1 cellular context compared by ENCODE assay signal in the genomic region with DNA sequence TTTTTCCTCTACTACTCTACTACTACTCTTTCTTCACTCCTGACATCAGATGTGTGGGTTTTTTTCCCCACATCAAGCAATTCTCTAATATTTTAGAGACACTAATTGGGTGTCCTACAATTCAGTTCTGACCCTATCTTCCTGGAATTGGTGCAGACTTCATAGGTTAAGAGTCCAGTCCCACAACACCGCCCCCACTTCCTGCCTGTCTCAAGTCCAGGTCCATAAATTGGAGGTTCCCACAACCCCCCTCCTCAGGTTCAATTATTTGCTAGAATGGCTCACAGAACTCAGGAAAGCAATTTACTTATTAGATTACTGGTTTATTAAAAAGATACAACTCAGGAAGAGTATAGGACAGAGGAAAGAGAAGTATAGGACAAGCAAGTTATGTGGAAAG.
TF ChIP-seq lines count a peak whose summit lies in the region.

No MANE protein-coding gene starts in this region.

TF ChIP-seq in HepG2, 621 proteins besides CTCF, POLR2A, EP300 and RAD21 (continued from another document):
- TF ChIP-seq, protein P1, sequence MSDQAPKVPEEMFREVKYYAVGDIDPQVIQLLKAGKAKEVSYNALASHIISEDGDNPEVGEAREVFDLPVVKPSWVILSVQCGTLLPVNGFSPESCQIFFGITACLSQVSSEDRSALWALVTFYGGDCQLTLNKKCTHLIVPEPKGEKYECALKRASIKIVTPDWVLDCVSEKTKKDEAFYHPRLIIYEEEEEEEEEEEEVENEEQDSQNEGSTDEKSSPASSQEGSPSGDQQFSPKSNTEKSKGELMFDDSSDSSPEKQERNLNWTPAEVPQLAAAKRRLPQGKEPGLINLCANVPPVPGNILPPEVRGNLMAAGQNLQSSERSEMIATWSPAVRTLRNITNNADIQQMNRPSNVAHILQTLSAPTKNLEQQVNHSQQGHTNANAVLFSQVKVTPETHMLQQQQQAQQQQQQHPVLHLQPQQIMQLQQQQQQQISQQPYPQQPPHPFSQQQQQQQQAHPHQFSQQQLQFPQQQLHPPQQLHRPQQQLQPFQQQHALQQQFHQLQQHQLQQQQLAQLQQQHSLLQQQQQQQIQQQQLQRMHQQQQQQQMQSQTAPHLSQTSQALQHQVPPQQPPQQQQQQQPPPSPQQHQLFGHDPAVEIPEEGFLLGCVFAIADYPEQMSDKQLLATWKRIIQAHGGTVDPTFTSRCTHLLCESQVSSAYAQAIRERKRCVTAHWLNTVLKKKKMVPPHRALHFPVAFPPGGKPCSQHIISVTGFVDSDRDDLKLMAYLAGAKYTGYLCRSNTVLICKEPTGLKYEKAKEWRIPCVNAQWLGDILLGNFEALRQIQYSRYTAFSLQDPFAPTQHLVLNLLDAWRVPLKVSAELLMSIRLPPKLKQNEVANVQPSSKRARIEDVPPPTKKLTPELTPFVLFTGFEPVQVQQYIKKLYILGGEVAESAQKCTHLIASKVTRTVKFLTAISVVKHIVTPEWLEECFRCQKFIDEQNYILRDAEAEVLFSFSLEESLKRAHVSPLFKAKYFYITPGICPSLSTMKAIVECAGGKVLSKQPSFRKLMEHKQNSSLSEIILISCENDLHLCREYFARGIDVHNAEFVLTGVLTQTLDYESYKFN (CRISPR knock-in tag; conservative IDR thresholded peaks at IDR 0.05): 0 out of 2 replicates have a peak, but pooled peaks have one; percentile 15
- no peak for TF ChIP-seq NFYC (CRISPR knock-in tag; IDR thresholded peaks at IDR 0.05)
- TF ChIP-seq, protein P2, sequence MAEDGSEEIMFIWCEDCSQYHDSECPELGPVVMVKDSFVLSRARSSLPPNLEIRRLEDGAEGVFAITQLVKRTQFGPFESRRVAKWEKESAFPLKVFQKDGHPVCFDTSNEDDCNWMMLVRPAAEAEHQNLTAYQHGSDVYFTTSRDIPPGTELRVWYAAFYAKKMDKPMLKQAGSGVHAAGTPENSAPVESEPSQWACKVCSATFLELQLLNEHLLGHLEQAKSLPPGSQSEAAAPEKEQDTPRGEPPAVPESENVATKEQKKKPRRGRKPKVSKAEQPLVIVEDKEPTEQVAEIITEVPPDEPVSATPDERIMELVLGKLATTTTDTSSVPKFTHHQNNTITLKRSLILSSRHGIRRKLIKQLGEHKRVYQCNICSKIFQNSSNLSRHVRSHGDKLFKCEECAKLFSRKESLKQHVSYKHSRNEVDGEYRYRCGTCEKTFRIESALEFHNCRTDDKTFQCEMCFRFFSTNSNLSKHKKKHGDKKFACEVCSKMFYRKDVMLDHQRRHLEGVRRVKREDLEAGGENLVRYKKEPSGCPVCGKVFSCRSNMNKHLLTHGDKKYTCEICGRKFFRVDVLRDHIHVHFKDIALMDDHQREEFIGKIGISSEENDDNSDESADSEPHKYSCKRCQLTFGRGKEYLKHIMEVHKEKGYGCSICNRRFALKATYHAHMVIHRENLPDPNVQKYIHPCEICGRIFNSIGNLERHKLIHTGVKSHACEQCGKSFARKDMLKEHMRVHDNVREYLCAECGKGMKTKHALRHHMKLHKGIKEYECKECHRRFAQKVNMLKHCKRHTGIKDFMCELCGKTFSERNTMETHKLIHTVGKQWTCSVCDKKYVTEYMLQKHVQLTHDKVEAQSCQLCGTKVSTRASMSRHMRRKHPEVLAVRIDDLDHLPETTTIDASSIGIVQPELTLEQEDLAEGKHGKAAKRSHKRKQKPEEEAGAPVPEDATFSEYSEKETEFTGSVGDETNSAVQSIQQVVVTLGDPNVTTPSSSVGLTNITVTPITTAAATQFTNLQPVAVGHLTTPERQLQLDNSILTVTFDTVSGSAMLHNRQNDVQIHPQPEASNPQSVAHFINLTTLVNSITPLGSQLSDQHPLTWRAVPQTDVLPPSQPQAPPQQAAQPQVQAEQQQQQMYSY (CRISPR knock-in tag; IDR thresholded peaks at IDR 0.05): peak; percentile 34; the same call in 1 of the 2 replicates
